Comparison of ENCODE assay signal across 3 cellular contexts in genomic region chr17:79824893-79825579, GRCh38.
TF ChIP-seq lines count a peak whose summit lies in the region.

No MANE protein-coding gene starts in this region.

TF ChIP-seq in HEK293, 187 proteins besides CTCF, POLR2A, EP300 and RAD21:
- TF ChIP-seq ATF2 (tag by site-specific recombination; IDR thresholded peaks at IDR 0.05; ENCODE audit: low read depth) (peak; percentile 89), ZNF19 (tag by site-specific recombination; IDR thresholded peaks at IDR 0.05; ENCODE audit: low read depth) (no peak), ZNF114 (tag by site-specific recombination; IDR thresholded peaks at IDR 0.05) (no peak), ZNF664 (tag by site-specific recombination; IDR thresholded peaks at IDR 0.05) (no peak), ZNF629 (tag by site-specific recombination; IDR thresholded peaks at IDR 0.05) (peak; percentile 59; the same call in 1 of the 2 replicates), ZFP69B (tag by site-specific recombination; IDR thresholded peaks at IDR 0.05) (0 out of 2 replicates have a peak, but pooled peaks have one; percentile 46)
- TF ChIP-seq, protein P1, sequence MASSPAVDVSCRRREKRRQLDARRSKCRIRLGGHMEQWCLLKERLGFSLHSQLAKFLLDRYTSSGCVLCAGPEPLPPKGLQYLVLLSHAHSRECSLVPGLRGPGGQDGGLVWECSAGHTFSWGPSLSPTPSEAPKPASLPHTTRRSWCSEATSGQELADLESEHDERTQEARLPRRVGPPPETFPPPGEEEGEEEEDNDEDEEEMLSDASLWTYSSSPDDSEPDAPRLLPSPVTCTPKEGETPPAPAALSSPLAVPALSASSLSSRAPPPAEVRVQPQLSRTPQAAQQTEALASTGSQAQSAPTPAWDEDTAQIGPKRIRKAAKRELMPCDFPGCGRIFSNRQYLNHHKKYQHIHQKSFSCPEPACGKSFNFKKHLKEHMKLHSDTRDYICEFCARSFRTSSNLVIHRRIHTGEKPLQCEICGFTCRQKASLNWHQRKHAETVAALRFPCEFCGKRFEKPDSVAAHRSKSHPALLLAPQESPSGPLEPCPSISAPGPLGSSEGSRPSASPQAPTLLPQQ (tag by site-specific recombination; IDR thresholded peaks at IDR 0.05): 0 out of 2 replicates have a peak, but pooled peaks have one; percentile 64
- TF ChIP-seq, protein P2, sequence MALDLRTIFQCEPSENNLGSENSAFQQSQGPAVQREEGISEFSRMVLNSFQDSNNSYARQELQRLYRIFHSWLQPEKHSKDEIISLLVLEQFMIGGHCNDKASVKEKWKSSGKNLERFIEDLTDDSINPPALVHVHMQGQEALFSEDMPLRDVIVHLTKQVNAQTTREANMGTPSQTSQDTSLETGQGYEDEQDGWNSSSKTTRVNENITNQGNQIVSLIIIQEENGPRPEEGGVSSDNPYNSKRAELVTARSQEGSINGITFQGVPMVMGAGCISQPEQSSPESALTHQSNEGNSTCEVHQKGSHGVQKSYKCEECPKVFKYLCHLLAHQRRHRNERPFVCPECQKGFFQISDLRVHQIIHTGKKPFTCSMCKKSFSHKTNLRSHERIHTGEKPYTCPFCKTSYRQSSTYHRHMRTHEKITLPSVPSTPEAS (tag by site-specific recombination; IDR thresholded peaks at IDR 0.05): no peak

TF ChIP-seq in K562, 482 proteins besides CTCF, POLR2A, EP300 and RAD21 (continues in another document):
- TF ChIP-seq CREM (IDR thresholded peaks at IDR 0.05; ENCODE audit: low read depth) (0 out of 2 replicates have a peak, but pooled peaks have one; percentile 12), STAG1 (CRISPR knock-in tag; IDR thresholded peaks at IDR 0.05; ENCODE audit: borderline replicate concordance) (no peak), SUPT5H (IDR thresholded peaks at IDR 0.05) (no peak), JUND (IDR thresholded peaks at IDR 0.05; ENCODE audit: borderline replicate concordance, low read depth, low read length) (no peak), JUND (tag; IDR thresholded peaks at IDR 0.05; ENCODE audit: borderline replicate concordance, low read depth, low read length) (peak; percentile 22; the same call in 1 of the 3 replicates), FOXA3 (CRISPR knock-in tag; conservative IDR thresholded peaks at IDR 0.05 in 1 of 2, IDR thresholded peaks at IDR 0.05 in 1 of 2) (peak in 1 of 2 experiments; percentile 89; a peak in 2 of 4 replicates), EGR1 (conservative IDR thresholded peaks at IDR 0.05) (no peak), TSC22D4 (tag; IDR thresholded peaks at IDR 0.05) (no peak), ARNT (IDR thresholded peaks at IDR 0.05) (no peak), ZNF507 (tag; conservative IDR thresholded peaks at IDR 0.05) (no peak), SAFB (IDR thresholded peaks at IDR 0.05; ENCODE audit: borderline replicate concordance, low read depth, low read length) (no peak), CBX5 (IDR thresholded peaks at IDR 0.05; ENCODE audit: borderline replicate concordance, low read depth) (no peak), ZC3H8 (IDR thresholded peaks at IDR 0.05) (no peak), CEBPB (tag; IDR thresholded peaks at IDR 0.05) (0 out of 2 replicates have a peak, but pooled peaks have one; percentile 23), SRF (CRISPR knock-in tag; IDR thresholded peaks at IDR 0.05) (no peak), TBL1XR1 (IDR thresholded peaks at IDR 0.05; ENCODE audit: low read length in 2 of 2) (0 out of 4 replicates have a peak, but pooled peaks of 1 of the 2 experiments have one; percentile 30), ATF7 (IDR thresholded peaks at IDR 0.05) (peak; percentile 89), CREB3 (tag; conservative IDR thresholded peaks at IDR 0.05; ENCODE audit: low read depth) (0 out of 2 replicates have a peak, but pooled peaks have one; percentile 6), TRIM24 (IDR thresholded peaks at IDR 0.05) (no peak), SAP30 (IDR thresholded peaks at IDR 0.05; ENCODE audit: borderline replicate concordance, insufficient read depth, low read depth, low read length, poor library complexity, severe bottlenecking) (no peak), ZNF175 (CRISPR knock-in tag; IDR thresholded peaks at IDR 0.05; ENCODE audit: low read depth) (0 out of 2 replicates have a peak, but pooled peaks have one; percentile 59), SOX6 (IDR thresholded peaks at IDR 0.05) (no peak), ATF3 (IDR thresholded peaks at IDR 0.05) (peak; percentile 93), ATF3 (CRISPR knock-in tag; conservative IDR thresholded peaks at IDR 0.05) (no peak), PHB2 (IDR thresholded peaks at IDR 0.05; ENCODE audit: low read depth) (no peak)
- TF ChIP-seq, protein P3, sequence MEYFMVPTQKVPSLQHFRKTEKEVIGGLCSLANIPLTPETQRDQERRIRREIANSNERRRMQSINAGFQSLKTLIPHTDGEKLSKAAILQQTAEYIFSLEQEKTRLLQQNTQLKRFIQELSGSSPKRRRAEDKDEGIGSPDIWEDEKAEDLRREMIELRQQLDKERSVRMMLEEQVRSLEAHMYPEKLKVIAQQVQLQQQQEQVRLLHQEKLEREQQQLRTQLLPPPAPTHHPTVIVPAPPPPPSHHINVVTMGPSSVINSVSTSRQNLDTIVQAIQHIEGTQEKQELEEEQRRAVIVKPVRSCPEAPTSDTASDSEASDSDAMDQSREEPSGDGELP (CRISPR knock-in tag; IDR thresholded peaks at IDR 0.05; ENCODE audit: borderline replicate concordance): peak; percentile 66
- TF ChIP-seq, protein P4, sequence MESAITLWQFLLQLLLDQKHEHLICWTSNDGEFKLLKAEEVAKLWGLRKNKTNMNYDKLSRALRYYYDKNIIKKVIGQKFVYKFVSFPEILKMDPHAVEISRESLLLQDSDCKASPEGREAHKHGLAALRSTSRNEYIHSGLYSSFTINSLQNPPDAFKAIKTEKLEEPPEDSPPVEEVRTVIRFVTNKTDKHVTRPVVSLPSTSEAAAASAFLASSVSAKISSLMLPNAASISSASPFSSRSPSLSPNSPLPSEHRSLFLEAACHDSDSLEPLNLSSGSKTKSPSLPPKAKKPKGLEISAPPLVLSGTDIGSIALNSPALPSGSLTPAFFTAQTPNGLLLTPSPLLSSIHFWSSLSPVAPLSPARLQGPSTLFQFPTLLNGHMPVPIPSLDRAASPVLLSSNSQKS (CRISPR knock-in tag; IDR thresholded peaks at IDR 0.05): no peak
- TF ChIP-seq, protein P5, sequence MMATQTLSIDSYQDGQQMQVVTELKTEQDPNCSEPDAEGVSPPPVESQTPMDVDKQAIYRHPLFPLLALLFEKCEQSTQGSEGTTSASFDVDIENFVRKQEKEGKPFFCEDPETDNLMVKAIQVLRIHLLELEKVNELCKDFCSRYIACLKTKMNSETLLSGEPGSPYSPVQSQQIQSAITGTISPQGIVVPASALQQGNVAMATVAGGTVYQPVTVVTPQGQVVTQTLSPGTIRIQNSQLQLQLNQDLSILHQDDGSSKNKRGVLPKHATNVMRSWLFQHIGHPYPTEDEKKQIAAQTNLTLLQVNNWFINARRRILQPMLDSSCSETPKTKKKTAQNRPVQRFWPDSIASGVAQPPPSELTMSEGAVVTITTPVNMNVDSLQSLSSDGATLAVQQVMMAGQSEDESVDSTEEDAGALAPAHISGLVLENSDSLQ (IDR thresholded peaks at IDR 0.05): peak; percentile 78

TF ChIP-seq in HepG2, 621 proteins besides CTCF, POLR2A, EP300 and RAD21 (continues in another document):
- TF ChIP-seq HINFP (CRISPR knock-in tag; IDR thresholded peaks at IDR 0.05; ENCODE audit: low read depth) (no peak), ZNF552 (CRISPR knock-in tag; IDR thresholded peaks at IDR 0.05; ENCODE audit: borderline replicate concordance) (no peak), FOXA1 (IDR thresholded peaks at IDR 0.05) (no peak), FOXA1 (CRISPR knock-in tag; IDR thresholded peaks at IDR 0.05) (peak; percentile 81), RORA (CRISPR knock-in tag; IDR thresholded peaks at IDR 0.05) (no peak), ZNF280B (CRISPR knock-in tag; IDR thresholded peaks at IDR 0.05; ENCODE audit: borderline replicate concordance) (no peak), ZNF672 (CRISPR knock-in tag; IDR thresholded peaks at IDR 0.05) (no peak), SOX6 (IDR thresholded peaks at IDR 0.05) (no peak), SOX6 (CRISPR knock-in tag; IDR thresholded peaks at IDR 0.05) (peak; percentile 66)
- TF ChIP-seq, protein P6, sequence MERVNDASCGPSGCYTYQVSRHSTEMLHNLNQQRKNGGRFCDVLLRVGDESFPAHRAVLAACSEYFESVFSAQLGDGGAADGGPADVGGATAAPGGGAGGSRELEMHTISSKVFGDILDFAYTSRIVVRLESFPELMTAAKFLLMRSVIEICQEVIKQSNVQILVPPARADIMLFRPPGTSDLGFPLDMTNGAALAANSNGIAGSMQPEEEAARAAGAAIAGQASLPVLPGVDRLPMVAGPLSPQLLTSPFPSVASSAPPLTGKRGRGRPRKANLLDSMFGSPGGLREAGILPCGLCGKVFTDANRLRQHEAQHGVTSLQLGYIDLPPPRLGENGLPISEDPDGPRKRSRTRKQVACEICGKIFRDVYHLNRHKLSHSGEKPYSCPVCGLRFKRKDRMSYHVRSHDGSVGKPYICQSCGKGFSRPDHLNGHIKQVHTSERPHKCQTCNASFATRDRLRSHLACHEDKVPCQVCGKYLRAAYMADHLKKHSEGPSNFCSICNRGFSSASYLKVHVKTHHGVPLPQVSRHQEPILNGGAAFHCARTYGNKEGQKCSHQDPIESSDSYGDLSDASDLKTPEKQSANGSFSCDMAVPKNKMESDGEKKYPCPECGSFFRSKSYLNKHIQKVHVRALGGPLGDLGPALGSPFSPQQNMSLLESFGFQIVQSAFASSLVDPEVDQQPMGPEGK (CRISPR knock-in tag; IDR thresholded peaks at IDR 0.05): no peak
- TF ChIP-seq, protein P7, sequence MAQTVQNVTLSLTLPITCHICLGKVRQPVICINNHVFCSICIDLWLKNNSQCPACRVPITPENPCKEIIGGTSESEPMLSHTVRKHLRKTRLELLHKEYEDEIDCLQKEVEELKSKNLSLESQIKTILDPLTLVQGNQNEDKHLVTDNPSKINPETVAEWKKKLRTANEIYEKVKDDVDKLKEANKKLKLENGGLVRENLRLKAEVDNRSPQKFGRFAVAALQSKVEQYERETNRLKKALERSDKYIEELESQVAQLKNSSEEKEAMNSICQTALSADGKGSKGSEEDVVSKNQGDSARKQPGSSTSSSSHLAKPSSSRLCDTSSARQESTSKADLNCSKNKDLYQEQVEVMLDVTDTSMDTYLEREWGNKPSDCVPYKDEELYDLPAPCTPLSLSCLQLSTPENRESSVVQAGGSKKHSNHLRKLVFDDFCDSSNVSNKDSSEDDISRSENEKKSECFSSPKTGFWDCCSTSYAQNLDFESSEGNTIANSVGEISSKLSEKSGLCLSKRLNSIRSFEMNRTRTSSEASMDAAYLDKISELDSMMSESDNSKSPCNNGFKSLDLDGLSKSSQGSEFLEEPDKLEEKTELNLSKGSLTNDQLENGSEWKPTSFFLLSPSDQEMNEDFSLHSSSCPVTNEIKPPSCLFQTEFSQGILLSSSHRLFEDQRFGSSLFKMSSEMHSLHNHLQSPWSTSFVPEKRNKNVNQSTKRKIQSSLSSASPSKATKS (CRISPR knock-in tag; IDR thresholded peaks at IDR 0.05): no peak
- TF ChIP-seq, protein P8, sequence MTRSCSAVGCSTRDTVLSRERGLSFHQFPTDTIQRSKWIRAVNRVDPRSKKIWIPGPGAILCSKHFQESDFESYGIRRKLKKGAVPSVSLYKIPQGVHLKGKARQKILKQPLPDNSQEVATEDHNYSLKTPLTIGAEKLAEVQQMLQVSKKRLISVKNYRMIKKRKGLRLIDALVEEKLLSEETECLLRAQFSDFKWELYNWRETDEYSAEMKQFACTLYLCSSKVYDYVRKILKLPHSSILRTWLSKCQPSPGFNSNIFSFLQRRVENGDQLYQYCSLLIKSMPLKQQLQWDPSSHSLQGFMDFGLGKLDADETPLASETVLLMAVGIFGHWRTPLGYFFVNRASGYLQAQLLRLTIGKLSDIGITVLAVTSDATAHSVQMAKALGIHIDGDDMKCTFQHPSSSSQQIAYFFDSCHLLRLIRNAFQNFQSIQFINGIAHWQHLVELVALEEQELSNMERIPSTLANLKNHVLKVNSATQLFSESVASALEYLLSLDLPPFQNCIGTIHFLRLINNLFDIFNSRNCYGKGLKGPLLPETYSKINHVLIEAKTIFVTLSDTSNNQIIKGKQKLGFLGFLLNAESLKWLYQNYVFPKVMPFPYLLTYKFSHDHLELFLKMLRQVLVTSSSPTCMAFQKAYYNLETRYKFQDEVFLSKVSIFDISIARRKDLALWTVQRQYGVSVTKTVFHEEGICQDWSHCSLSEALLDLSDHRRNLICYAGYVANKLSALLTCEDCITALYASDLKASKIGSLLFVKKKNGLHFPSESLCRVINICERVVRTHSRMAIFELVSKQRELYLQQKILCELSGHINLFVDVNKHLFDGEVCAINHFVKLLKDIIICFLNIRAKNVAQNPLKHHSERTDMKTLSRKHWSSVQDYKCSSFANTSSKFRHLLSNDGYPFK (CRISPR knock-in tag; IDR thresholded peaks at IDR 0.05; ENCODE audit: borderline replicate concordance): no peak
- TF ChIP-seq, protein P9, sequence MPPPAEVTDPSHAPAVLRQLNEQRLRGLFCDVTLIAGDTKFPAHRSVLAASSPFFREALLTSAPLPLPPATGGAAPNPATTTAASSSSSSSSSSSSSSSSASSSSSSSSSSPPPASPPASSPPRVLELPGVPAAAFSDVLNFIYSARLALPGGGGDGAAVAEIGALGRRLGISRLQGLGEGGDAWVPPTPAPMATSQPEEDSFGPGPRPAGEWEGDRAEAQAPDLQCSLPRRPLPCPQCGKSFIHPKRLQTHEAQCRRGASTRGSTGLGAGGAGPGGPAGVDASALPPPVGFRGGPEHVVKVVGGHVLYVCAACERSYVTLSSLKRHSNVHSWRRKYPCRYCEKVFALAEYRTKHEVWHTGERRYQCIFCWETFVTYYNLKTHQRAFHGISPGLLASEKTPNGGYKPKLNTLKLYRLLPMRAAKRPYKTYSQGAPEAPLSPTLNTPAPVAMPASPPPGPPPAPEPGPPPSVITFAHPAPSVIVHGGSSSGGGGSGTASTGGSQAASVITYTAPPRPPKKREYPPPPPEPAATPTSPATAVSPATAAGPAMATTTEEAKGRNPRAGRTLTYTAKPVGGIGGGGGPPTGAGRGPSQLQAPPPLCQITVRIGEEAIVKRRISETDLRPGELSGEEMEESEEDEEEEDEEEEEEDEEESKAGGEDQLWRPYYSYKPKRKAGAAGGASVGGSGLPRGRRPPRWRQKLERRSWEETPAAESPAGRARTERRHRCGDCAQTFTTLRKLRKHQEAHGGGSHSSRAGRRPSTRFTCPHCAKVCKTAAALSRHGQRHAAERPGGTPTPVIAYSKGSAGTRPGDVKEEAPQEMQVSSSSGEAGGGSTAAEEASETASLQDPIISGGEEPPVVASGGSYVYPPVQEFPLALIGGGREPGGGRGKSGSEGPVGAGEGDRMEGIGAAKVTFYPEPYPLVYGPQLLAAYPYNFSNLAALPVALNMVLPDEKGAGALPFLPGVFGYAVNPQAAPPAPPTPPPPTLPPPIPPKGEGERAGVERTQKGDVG (CRISPR knock-in tag; IDR thresholded peaks at IDR 0.05; ENCODE audit: borderline replicate concordance): no peak
